In the genomic region with DNA sequence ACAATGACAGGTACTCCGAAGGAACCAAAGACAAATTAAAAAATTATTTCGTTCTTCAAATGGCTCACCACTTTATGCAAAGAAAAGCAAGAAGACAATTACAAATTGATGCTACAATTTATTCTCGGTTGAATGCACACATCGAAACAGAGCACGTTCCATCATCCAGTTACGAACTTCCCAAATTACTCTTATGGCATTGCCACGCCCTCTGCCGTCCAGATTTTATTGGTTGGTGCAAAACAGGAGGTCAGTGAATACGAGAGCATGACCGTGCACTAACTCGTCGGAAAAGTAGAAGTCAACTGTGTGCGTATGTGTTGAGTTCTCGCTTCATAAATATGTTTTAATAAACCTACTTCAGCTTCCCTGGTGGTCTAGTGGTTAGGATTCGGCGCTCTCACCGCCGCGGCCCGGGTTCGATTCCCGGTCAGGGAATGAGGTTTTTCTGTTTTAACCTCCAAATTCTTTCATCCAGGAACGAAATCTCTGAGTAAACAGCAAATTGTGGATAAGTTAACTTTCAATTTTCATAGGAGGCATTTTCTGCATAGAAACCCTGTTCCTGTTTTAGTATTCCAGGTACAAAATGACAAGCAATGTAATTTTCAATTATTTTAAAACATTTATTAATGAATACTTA, we compare ENCODE assay signal across 1 cellular context.
A peak's percentile ranks its signal among the peaks of the same experiment; 100 is the strongest.
TF ChIP-seq lines count a peak whose summit lies in the region.

No MANE protein-coding gene starts in this region.

TF ChIP-seq in GM12878, 131 proteins besides CTCF, POLR2A, EP300 and RAD21 (continued from another document):
- TF ChIP-seq, protein P1, sequence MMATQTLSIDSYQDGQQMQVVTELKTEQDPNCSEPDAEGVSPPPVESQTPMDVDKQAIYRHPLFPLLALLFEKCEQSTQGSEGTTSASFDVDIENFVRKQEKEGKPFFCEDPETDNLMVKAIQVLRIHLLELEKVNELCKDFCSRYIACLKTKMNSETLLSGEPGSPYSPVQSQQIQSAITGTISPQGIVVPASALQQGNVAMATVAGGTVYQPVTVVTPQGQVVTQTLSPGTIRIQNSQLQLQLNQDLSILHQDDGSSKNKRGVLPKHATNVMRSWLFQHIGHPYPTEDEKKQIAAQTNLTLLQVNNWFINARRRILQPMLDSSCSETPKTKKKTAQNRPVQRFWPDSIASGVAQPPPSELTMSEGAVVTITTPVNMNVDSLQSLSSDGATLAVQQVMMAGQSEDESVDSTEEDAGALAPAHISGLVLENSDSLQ (IDR thresholded peaks at IDR 0.05): peak; percentile 39; the same call in 1 of the 2 replicates
- TF ChIP-seq SREBF1 (IDR thresholded peaks at IDR 0.05; ENCODE audit: low read length) (peak; percentile 62; the same call in 1 of the 2 replicates), NBN (IDR thresholded peaks at IDR 0.05) (peak; percentile 53; the same call in 1 of the 2 replicates), RBBP5 (conservative IDR thresholded peaks at IDR 0.05) (no peak), YY1 (IDR thresholded peaks at IDR 0.05; ENCODE audit: low read depth, low read length) (peak; percentile 64; the same call in 1 of the 2 replicates), GABPA (IDR thresholded peaks at IDR 0.05; ENCODE audit: low read depth) (peak; percentile 62; the same call in 1 of the 2 replicates), MEF2A (IDR thresholded peaks at IDR 0.05; ENCODE audit: insufficient read depth, low read depth, low read length) (no peak), MEF2B (IDR thresholded peaks at IDR 0.05; ENCODE audit: partially characterized antibody, poor library complexity, severe bottlenecking) (peak; percentile 10), DPF2 (IDR thresholded peaks at IDR 0.05) (no peak), PAX5 (IDR thresholded peaks at IDR 0.05; ENCODE audit: borderline replicate concordance, low read depth, low read length) (peak; percentile 35; the same call in 1 of the 2 replicates), SP1 (IDR thresholded peaks at IDR 0.05; ENCODE audit: low read depth, low read length) (peak; percentile 24), ATF7 (IDR thresholded peaks at IDR 0.05; ENCODE audit: low read depth) (0 out of 2 replicates have a peak, but pooled peaks have one; percentile 35), ZSCAN29 (IDR thresholded peaks at IDR 0.05) (peak; percentile 98), SRF (IDR thresholded peaks at IDR 0.05; ENCODE audit: low read depth in 2 of 2, low read length in 2 of 2) (no peak)
- TF ChIP-seq, protein P2, sequence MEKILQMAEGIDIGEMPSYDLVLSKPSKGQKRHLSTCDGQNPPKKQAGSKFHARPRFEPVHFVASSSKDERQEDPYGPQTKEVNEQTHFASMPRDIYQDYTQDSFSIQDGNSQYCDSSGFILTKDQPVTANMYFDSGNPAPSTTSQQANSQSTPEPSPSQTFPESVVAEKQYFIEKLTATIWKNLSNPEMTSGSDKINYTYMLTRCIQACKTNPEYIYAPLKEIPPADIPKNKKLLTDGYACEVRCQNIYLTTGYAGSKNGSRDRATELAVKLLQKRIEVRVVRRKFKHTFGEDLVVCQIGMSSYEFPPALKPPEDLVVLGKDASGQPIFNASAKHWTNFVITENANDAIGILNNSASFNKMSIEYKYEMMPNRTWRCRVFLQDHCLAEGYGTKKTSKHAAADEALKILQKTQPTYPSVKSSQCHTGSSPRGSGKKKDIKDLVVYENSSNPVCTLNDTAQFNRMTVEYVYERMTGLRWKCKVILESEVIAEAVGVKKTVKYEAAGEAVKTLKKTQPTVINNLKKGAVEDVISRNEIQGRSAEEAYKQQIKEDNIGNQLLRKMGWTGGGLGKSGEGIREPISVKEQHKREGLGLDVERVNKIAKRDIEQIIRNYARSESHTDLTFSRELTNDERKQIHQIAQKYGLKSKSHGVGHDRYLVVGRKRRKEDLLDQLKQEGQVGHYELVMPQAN (conservative IDR thresholded peaks at IDR 0.05): 0 out of 2 replicates have a peak, but pooled peaks have one; percentile 51
TF ChIP-seq in GM12878: peak in this region for 40.
